Comparison of ENCODE assay signal across 1 cellular context in genomic region chr2:98412751-98413445, GRCh38.
TF ChIP-seq lines count a peak whose summit lies in the region.

No MANE protein-coding gene starts in this region.

TF ChIP-seq in GM12878, 131 proteins besides CTCF, POLR2A, EP300 and RAD21 (continued from another document and continues in another):
- TF ChIP-seq ZBTB11 (CRISPR knock-in tag; IDR thresholded peaks at IDR 0.05) (no peak), ZNF592 (IDR thresholded peaks at IDR 0.05) (no peak), TBL1XR1 (IDR thresholded peaks at IDR 0.05; ENCODE audit: low read depth, low read length) (no peak), BCL3 (IDR thresholded peaks at IDR 0.05; ENCODE audit: borderline replicate concordance, insufficient read depth, low read depth, low read length, poor library complexity, severe bottlenecking) (no peak), CEBPZ (IDR thresholded peaks at IDR 0.05; ENCODE audit: low read depth, low read length) (no peak), ZZZ3 (IDR thresholded peaks at IDR 0.05; ENCODE audit: control insufficient read depth, insufficient read length, low read depth) (no peak), IKZF1 (conservative IDR thresholded peaks at IDR 0.05) (no peak), SP1 (IDR thresholded peaks at IDR 0.05; ENCODE audit: low read depth, low read length) (no peak), ZNF207 (IDR thresholded peaks at IDR 0.05; ENCODE audit: borderline replicate concordance) (no peak), MTA3 (IDR thresholded peaks at IDR 0.05; ENCODE audit: borderline replicate concordance, low read length) (no peak), POLR2AphosphoS5 (IDR thresholded peaks at IDR 0.05; ENCODE audit: low read length) (no peak), EGR1 (IDR thresholded peaks at IDR 0.05; ENCODE audit: borderline replicate concordance in 1 of 2, low read depth in 2 of 2, low read length in 2 of 2) (no peak), CHD2 (IDR thresholded peaks at IDR 0.05; ENCODE audit: borderline replicate concordance, low read depth, low read length) (no peak), GATAD2B (conservative IDR thresholded peaks at IDR 0.05; ENCODE audit: low read depth) (no peak), E4F1 (IDR thresholded peaks at IDR 0.05; ENCODE audit: borderline replicate concordance, partially characterized antibody) (no peak), BHLHE40 (IDR thresholded peaks at IDR 0.05; ENCODE audit: borderline replicate concordance in 1 of 2, low read depth in 2 of 2, low read length in 1 of 2) (no peak), ELK1 (IDR thresholded peaks at IDR 0.05; ENCODE audit: low read depth, low read length) (no peak), ATF3 (IDR thresholded peaks at IDR 0.05; ENCODE audit: borderline replicate concordance, extremely low read depth, low read depth, low read length) (no peak), SIN3A (IDR thresholded peaks at IDR 0.05; ENCODE audit: low read depth, low read length) (no peak), HDAC2 (IDR thresholded peaks at IDR 0.05) (no peak), ZBTB4 (CRISPR knock-in tag; IDR thresholded peaks at IDR 0.05) (no peak), RELB (IDR thresholded peaks at IDR 0.05; ENCODE audit: low read depth) (no peak), NR2C2 (IDR thresholded peaks at IDR 0.05; ENCODE audit: borderline replicate concordance, control insufficient read depth, insufficient read length, low read depth) (no peak), SPI1 (IDR thresholded peaks at IDR 0.05; ENCODE audit: borderline replicate concordance, insufficient read depth, low read depth, low read length) (no peak), POLR2AphosphoS2 (IDR thresholded peaks at IDR 0.05; ENCODE audit: low read depth, low read length) (no peak), PAX5 (IDR thresholded peaks at IDR 0.05; ENCODE audit: borderline replicate concordance, low read depth, low read length) (no peak), ZNF274 (IDR thresholded peaks at IDR 0.05; ENCODE audit: insufficient read depth, insufficient read length) (no peak), TAF1 (IDR thresholded peaks at IDR 0.05; ENCODE audit: borderline replicate concordance, low read depth, low read length) (no peak)
